In genomic region chr12:52006726-52007157, GRCh38 we compare ENCODE assay signal across 8 cellular contexts. TPM values are rescaled to one million over a fixed set of nuclear protein-coding genes. Genes with fewer than 3 reads are reported as not detected.
DNase-seq lines count a peak whose midpoint lies in the region; ATAC-seq and TF ChIP-seq lines count a peak whose summit lies in the region.

Gene TAMALIN (plus strand): TSS chr12:52006946. CDS start chr12:52007020, 74 bp downstream.

- no peaks in the 10 kb centered on the region for H3K79me2 ChIP-seq in GM23248 (ENCODE audit: insufficient read depth)

- peak within 1 kb of the TSS; percentile 54 for H3K9ac ChIP-seq in GM23248

- no peaks in the 10 kb centered on the region for H4K20me1 ChIP-seq in GM23248 (ENCODE audit: insufficient read depth)

- peaks cover 9% of the 10 kb centered on the region; the same call in 1 of the 2 replicates for H3F3A ChIP-seq in GM23248 (ENCODE audit: insufficient read depth)

- H3K27me3 ChIP-seq in GM23248 (replicated peaks; ENCODE audit: insufficient read depth): no peaks in the 10 kb centered on the region
- peaks cover 0 to 10% of the 10 kb centered on the region in 2 donors for H3K27me3 ChIP-seq in Peyer's patch

- peak; percentile 59 for DNase-seq in GM23248
- peak; percentile 76 to 90 (median 77) for DNase-seq in Peyer's patch
- peak; percentile 86 for DNase-seq in activated naive CD4-positive, alpha-beta T cell treated with anti-CD3 and anti-CD28 coated beads, Interleukin-2, amount 10 ng/mL, durations not matched to agents 7 days and 5 days
- DNase-seq in cardiac septum (ENCODE audit: low spot score): peak; percentile 86
- DNase-seq in progenitor cell of endocrine pancreas (ENCODE audit: low spot score, unreplicated experiment): peak; percentile 48
- peak; percentile 72 for DNase-seq in ureter (ENCODE audit: low spot score)
- DNase-seq in inferior parietal cortex (ENCODE audit: extremely low spot score): no peak

- H3K4me3 ChIP-seq in GM23248 (peak within 1 kb of the TSS; percentile 68), Peyer's patch (peak within 1 kb of the TSS; percentile 58 to 81 (median 68))

- intact Hi-C loops in cardiac septum (cut with DNase I): loop anchor here (1.0 to 5.0 kb wide), 2 partner anchors 17 to 76 kb away; no protein-coding TSS in a partner anchor

- H3K27ac ChIP-seq in GM23248 (no peak within 1 kb of the TSS), Peyer's patch (peak within 1 kb of the TSS; percentile 79 to 93 (median 87))

- H3K9me2 ChIP-seq in GM23248 (ENCODE audit: insufficient read depth): no peaks in the 10 kb centered on the region

- peak; percentile 68 to 70 for TF ChIP-seq POLR2A in Peyer's patch (IDR thresholded peaks at IDR 0.05)

- H3K4me1 ChIP-seq in GM23248 (ENCODE audit: insufficient read depth): peaks cover 9% of the 10 kb centered on the region; the same call in 1 of the 2 replicates
- peaks cover 0 to 33% (median 12%) of the 10 kb centered on the region in 4 donors for H3K4me1 ChIP-seq in Peyer's patch

- H3K9me3 ChIP-seq in GM23248 (ENCODE audit: low read depth): no peaks in the 10 kb centered on the region
- no peaks in the 10 kb centered on the region for H3K9me3 ChIP-seq in Peyer's patch

- no peaks in the 10 kb centered on the region for H3K9me3 Mint-ChIP-seq in activated naive CD4-positive, alpha-beta T cell treated with anti-CD3 and anti-CD28 coated beads, Interleukin-2, amount 10 ng/mL, durations not matched to agents 7 days and 5 days
- H3K9me3 Mint-ChIP-seq in progenitor cell of endocrine pancreas (ENCODE audit: low read depth): no peaks in the 10 kb centered on the region

- TF ChIP-seq CTCF in Peyer's patch (IDR thresholded peaks at IDR 0.05): no peak
- TF ChIP-seq CTCF in progenitor cell of endocrine pancreas (IDR thresholded peaks at IDR 0.05; ENCODE audit: unreplicated experiment): no peak

- peak within 1 kb of the TSS; percentile 79 for H3K27ac Mint-ChIP-seq in activated naive CD4-positive, alpha-beta T cell treated with anti-CD3 and anti-CD28 coated beads, Interleukin-2, amount 10 ng/mL, durations not matched to agents 7 days and 5 days
- H3K27ac Mint-ChIP-seq in progenitor cell of endocrine pancreas: peak within 1 kb of the TSS; percentile 86

- in situ Hi-C loops in GM23248 (cut with MboI): no loop called here

- H3K36me3 ChIP-seq in GM23248 (ENCODE audit: low read depth): no peaks in the 10 kb centered on the region
- no peaks in the 10 kb centered on the region for H3K36me3 ChIP-seq in Peyer's patch

- WGBS in GM23248 (ENCODE audit: low coverage in 1 of 2, low lambda C conversion rate in 2 of 2, missing lambda C conversion rate in 2 of 2), 2 experiments: 2 to 5% methylated on average over 15 to 38 of the region's 60 CpGs

- CTCF ChIA-PET in activated naive CD4-positive, alpha-beta T cell treated with anti-CD3 and anti-CD28 coated beads, Interleukin-2, amount 10 ng/mL, durations not matched to agents 7 days and 5 days (lab: Charles Lee): interaction anchor here (1.2 to 11.6 kb wide), 3 partner anchors 13 to 87 kb away, joined by 3 to 196 read pairs (median 6); no protein-coding TSS in a partner anchor

- H3K36me3 Mint-ChIP-seq in activated naive CD4-positive, alpha-beta T cell treated with anti-CD3 and anti-CD28 coated beads, Interleukin-2, amount 10 ng/mL, durations not matched to agents 7 days and 5 days: peaks cover 3% of the 10 kb centered on the region
- peaks cover 3% of the 10 kb centered on the region for H3K36me3 Mint-ChIP-seq in progenitor cell of endocrine pancreas (ENCODE audit: insufficient read depth)

- H3K27me3 Mint-ChIP-seq in activated naive CD4-positive, alpha-beta T cell treated with anti-CD3 and anti-CD28 coated beads, Interleukin-2, amount 10 ng/mL, durations not matched to agents 7 days and 5 days: peaks cover 68% of the 10 kb centered on the region
- peaks cover 28% of the 10 kb centered on the region for H3K27me3 Mint-ChIP-seq in progenitor cell of endocrine pancreas

- H3K4me2 ChIP-seq in GM23248 (ENCODE audit: unreplicated experiment): peak within 1 kb of the TSS; percentile 76

- H2AFZ ChIP-seq in GM23248: peak within 1 kb of the TSS; percentile 54

- H3K4me1 Mint-ChIP-seq in activated naive CD4-positive, alpha-beta T cell treated with anti-CD3 and anti-CD28 coated beads, Interleukin-2, amount 10 ng/mL, durations not matched to agents 7 days and 5 days: peaks cover 26% of the 10 kb centered on the region
- peaks cover 15% of the 10 kb centered on the region for H3K4me1 Mint-ChIP-seq in progenitor cell of endocrine pancreas (ENCODE audit: low read depth)

- H3K4me3 Mint-ChIP-seq in activated naive CD4-positive, alpha-beta T cell treated with anti-CD3 and anti-CD28 coated beads, Interleukin-2, amount 10 ng/mL, durations not matched to agents 7 days and 5 days: peak within 1 kb of the TSS; percentile 80
- H3K4me3 Mint-ChIP-seq in progenitor cell of endocrine pancreas (ENCODE audit: low read depth): peak within 1 kb of the TSS; percentile 82

- no peak for ATAC-seq in GM21447 (IDR thresholded peaks at IDR 0.05; ENCODE audit: unreplicated experiment)

RNA-seq across cellular contexts. Expression of gene TAMALIN, which starts in this region (rescaled TPM):
- total RNA-seq in GM23248 (2014; rRNA removed; shearing (Covaris generic)): 2.2 and 5.9 TPM in 2 replicates
- polyA plus RNA-seq in GM23248 (2016; fragmentation: Nextera tagmentation; extraction: Ambion mirVana): not detected in 2 replicates
- total RNA-seq in Peyer's patch (100 to 1,000 TPM in 1 of 4 donors, 10 to 100 TPM in 1, 1 to 10 TPM in 2; 1.2 to 112 (median 16.2) TPM), cardiac septum (27.5 TPM), progenitor cell of endocrine pancreas (12.5 and 15.5 TPM in 2 replicates), ureter (50.7 TPM)
